1 cellular context compared by ENCODE assay signal in the genomic region with DNA sequence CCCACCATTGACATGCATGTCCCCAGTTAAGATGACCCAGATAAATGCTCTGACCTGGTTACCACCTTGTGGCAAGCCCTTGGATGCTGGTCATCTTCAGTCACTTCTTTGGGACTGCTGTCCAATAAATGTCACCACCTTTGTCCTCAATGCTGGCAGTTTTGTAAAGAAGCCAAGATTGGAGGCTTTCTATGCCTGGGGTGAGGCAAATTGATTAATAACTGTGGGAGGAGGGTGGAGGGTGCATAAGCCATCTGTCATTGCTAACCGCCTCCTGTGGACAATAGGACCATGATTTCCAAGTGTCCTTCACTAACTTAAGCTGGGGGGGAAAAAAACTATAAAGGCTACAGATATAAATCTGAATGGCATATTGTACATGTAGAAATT.
TF ChIP-seq lines count a peak whose summit lies in the region.

No MANE protein-coding gene starts in this region.

TF ChIP-seq in A549, 52 proteins besides CTCF, POLR2A, EP300 and RAD21:
- no peak for TF ChIP-seq CHD4 (IDR thresholded peaks at IDR 0.05; ENCODE audit: borderline replicate concordance)
- TF ChIP-seq EHF (CRISPR knock-in tag; IDR thresholded peaks at IDR 0.05), result no peak
- TF ChIP-seq ZFP36 (IDR thresholded peaks at IDR 0.05; ENCODE audit: borderline replicate concordance, partially characterized antibody), result no peak
- no peak for TF ChIP-seq BHLHE40 (IDR thresholded peaks at IDR 0.05; ENCODE audit: low read depth, low read length)
- TF ChIP-seq HOXB5 (CRISPR knock-in tag; IDR thresholded peaks at IDR 0.05), result no peak
- TF ChIP-seq, protein P1, sequence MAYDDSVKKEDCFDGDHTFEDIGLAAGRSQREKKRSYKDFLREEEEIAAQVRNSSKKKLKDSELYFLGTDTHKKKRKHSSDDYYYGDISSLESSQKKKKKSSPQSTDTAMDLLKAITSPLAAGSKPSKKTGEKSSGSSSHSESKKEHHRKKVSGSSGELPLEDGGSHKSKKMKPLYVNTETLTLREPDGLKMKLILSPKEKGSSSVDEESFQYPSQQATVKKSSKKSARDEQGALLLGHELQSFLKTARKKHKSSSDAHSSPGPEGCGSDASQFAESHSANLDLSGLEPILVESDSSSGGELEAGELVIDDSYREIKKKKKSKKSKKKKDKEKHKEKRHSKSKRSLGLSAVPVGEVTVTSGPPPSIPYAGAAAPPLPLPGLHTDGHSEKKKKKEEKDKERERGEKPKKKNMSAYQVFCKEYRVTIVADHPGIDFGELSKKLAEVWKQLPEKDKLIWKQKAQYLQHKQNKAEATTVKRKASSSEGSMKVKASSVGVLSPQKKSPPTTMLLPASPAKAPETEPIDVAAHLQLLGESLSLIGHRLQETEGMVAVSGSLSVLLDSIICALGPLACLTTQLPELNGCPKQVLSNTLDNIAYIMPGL (CRISPR knock-in tag; IDR thresholded peaks at IDR 0.05; ENCODE audit: borderline replicate concordance), result no peak
- TF ChIP-seq EHMT2 (IDR thresholded peaks at IDR 0.05; ENCODE audit: low read depth), result no peak
- TF ChIP-seq MAFK (IDR thresholded peaks at IDR 0.05; ENCODE audit: partially characterized antibody), result no peak
- TF ChIP-seq HES2 (IDR thresholded peaks at IDR 0.05), result no peak
- no peak for TF ChIP-seq CHD2 (IDR thresholded peaks at IDR 0.05; ENCODE audit: low read length, partially characterized antibody)
- no peak for TF ChIP-seq TFCP2L1 (CRISPR knock-in tag; IDR thresholded peaks at IDR 0.05)
- TF ChIP-seq NR3C1 (IDR thresholded peaks at IDR 0.05), result no peak
- TF ChIP-seq ZNF302 (CRISPR knock-in tag; IDR thresholded peaks at IDR 0.05), result no peak
- TF ChIP-seq SMC3 (IDR thresholded peaks at IDR 0.05), result no peak
- TF ChIP-seq USF2 (IDR thresholded peaks at IDR 0.05), result no peak
- TF ChIP-seq RFX5 (IDR thresholded peaks at IDR 0.05), result no peak
TF ChIP-seq in A549: peak in this region for 0.
